ENCODE assay signal across 14 cellular contexts in genomic region chr2:227848586-227848985, GRCh38. TPM values are rescaled to one million over a fixed set of nuclear protein-coding genes. Genes with fewer than 3 reads are reported as not detected.
DNase-seq lines count a peak whose midpoint lies in the region; ATAC-seq and TF ChIP-seq lines count a peak whose summit lies in the region.
"Had no signal": no experiment of that assay in that cellular context is flagged by ENCODE, and none has a peak within 500 bp of the region (broad histone marks: within the 10 kb centered on the region; RNA-seq: fewer than 3 reads in every experiment).

No MANE protein-coding gene starts in this region.

- H3K27me3 ChIP-seq in suprapubic skin = no peaks in the 10 kb centered on the region

- peak overlapping the region; percentile 66 for H3K27ac Mint-ChIP-seq in activated CD8-positive, alpha-beta T cell treated with anti-CD3 and anti-CD28 coated beads for 36 hours

- TF ChIP-seq POLR2A in suprapubic skin (IDR thresholded peaks at IDR 0.05) = no peak

- peaks cover 3% of the 10 kb centered on the region for H3K4me1 ChIP-seq in suprapubic skin
- H3K4me1 ChIP-seq: heart right ventricle had no signal

- DNase-seq in activated T-cell treated with anti-CD3 and anti-CD28 coated beads, Interleukin-2, amount 50 U/mL, for 4 hours = no peak
- no peak for DNase-seq in activated T-cell treated with anti-CD3 and anti-CD28 coated beads, Interleukin-2, amount 50 U/mL, for 48 hours
- DNase-seq in activated CD8-positive, alpha-beta T cell treated with anti-CD3 and anti-CD28 coated beads for 36 hours = no peak
- DNase-seq in suprapubic skin (ENCODE audit: low spot score in 2 of 2) (no peak), NCI-H2227 treated with DMSO at 0.1 percent for 48 hours (lab: John Stamatoyannopoulos, UW) (no peak), Kasumi-1 (lab: John Stamatoyannopoulos, UW) (no peak), NCI-H1048 (lab: John Stamatoyannopoulos, UW) (no peak)
- DNase-seq: activated CD8-positive, alpha-beta memory T cell treated with anti-CD3 and anti-CD28 coated beads, Interleukin-2, amount 50 U/mL, for 48 hours; heart right ventricle; natural killer cell; NCI-H1694 treated with DMSO at 0.1 percent for 48 hours; SK-N-SH; stimulated activated CD4-positive, alpha-beta T cell treated with anti-CD3 and anti-CD28 coated beads, Interleukin-1b, Interleukin-23, amount 100 ng/mL, for 48 hours had no signal

- peaks cover 22% of the 10 kb centered on the region for H3K4me1 Mint-ChIP-seq in activated T-cell treated with anti-CD3 and anti-CD28 coated beads, Interleukin-2, amount 50 U/mL, for 4 hours (ENCODE audit: low read depth)
- H3K4me1 Mint-ChIP-seq in activated CD8-positive, alpha-beta T cell treated with anti-CD3 and anti-CD28 coated beads for 36 hours (ENCODE audit: low read depth) = no peaks in the 10 kb centered on the region

- no peaks in the 10 kb centered on the region for H3K9me3 Mint-ChIP-seq in activated T-cell treated with anti-CD3 and anti-CD28 coated beads, Interleukin-2, amount 50 U/mL, for 4 hours
- no peaks in the 10 kb centered on the region for H3K9me3 Mint-ChIP-seq in activated CD8-positive, alpha-beta T cell treated with anti-CD3 and anti-CD28 coated beads for 36 hours

- peak overlapping the region; percentile 40 for H3K4me3 Mint-ChIP-seq in activated T-cell treated with anti-CD3 and anti-CD28 coated beads, Interleukin-2, amount 50 U/mL, for 4 hours
- H3K4me3 Mint-ChIP-seq in activated CD8-positive, alpha-beta T cell treated with anti-CD3 and anti-CD28 coated beads for 36 hours = peak overlapping the region; percentile 47
- H3K4me3 Mint-ChIP-seq: natural killer cell had no signal

- no peaks in the 10 kb centered on the region for H3K36me3 ChIP-seq in suprapubic skin
- H3K36me3 ChIP-seq: heart right ventricle had no signal

- TF ChIP-seq CTCF in activated CD8-positive, alpha-beta T cell treated with anti-CD3 and anti-CD28 coated beads for 36 hours (IDR thresholded peaks at IDR 0.05) = no peak
- no peak for TF ChIP-seq CTCF in suprapubic skin (IDR thresholded peaks at IDR 0.05)

- H3K4me3 ChIP-seq in suprapubic skin = no peak overlapping the region
- H3K4me3 ChIP-seq: heart right ventricle had no signal

- whole genome bisulfite sequencing in suprapubic skin = 41% methylated on average over 4 of the region's 4 CpGs

- peak in 1 of 2 donors; percentile 78 for ATAC-seq in activated T-cell treated with anti-CD3 and anti-CD28 coated beads, Interleukin-2, amount 50 U/mL, for 4 hours
- ATAC-seq in HG02678 (IDR thresholded peaks at IDR 0.05; ENCODE audit: unreplicated experiment) = peak; percentile 63
- peak; percentile 64 for ATAC-seq in activated CD8-positive, alpha-beta T cell treated with anti-CD3 and anti-CD28 coated beads for 36 hours
- ATAC-seq: heart right ventricle had no signal

- no peaks in the 10 kb centered on the region for H3K9me3 ChIP-seq in suprapubic skin
- H3K9me3 ChIP-seq: heart right ventricle, SK-N-SH had no signal

- intact Hi-C loops in activated CD8-positive, alpha-beta T cell treated with anti-CD3 and anti-CD28 coated beads for 36 hours (cut with micrococcal nuclease) = no loop called here

- TF ChIP-seq EP300 in suprapubic skin (IDR thresholded peaks at IDR 0.05) = no peak

- peaks cover 2% of the 10 kb centered on the region for H3K27me3 Mint-ChIP-seq in activated T-cell treated with anti-CD3 and anti-CD28 coated beads, Interleukin-2, amount 50 U/mL, for 4 hours (ENCODE audit: low read depth)
- no peaks in the 10 kb centered on the region for H3K27me3 Mint-ChIP-seq in activated CD8-positive, alpha-beta T cell treated with anti-CD3 and anti-CD28 coated beads for 36 hours

- no peaks in the 10 kb centered on the region for H3K36me3 Mint-ChIP-seq in activated T-cell treated with anti-CD3 and anti-CD28 coated beads, Interleukin-2, amount 50 U/mL, for 4 hours (ENCODE audit: insufficient read depth)
- no peaks in the 10 kb centered on the region for H3K36me3 Mint-ChIP-seq in activated CD8-positive, alpha-beta T cell treated with anti-CD3 and anti-CD28 coated beads for 36 hours (ENCODE audit: low read depth)
- H3K36me3 Mint-ChIP-seq: natural killer cell had no signal

- POLR2A ChIA-PET in activated CD8-positive, alpha-beta T cell treated with anti-CD3 and anti-CD28 coated beads for 36 hours (lab: Charles Lee) = no interaction called here

- CTCF ChIA-PET in activated CD8-positive, alpha-beta T cell treated with anti-CD3 and anti-CD28 coated beads for 36 hours (lab: Charles Lee) = interaction anchor here (1.0 kb wide), 1 partner anchor 13 kb away, joined by 3 read pairs; no protein-coding TSS in a partner anchor

- H3K27ac ChIP-seq in suprapubic skin = peak overlapping the region; percentile 24
- H3K27ac ChIP-seq: heart right ventricle had no signal

RNA-seq across cellular contexts. Expression of gene DAW1, which starts 22.8 kb away (rescaled TPM):
- total RNA-seq in activated T-cell treated with anti-CD3 and anti-CD28 coated beads, Interleukin-2, amount 50 U/mL, for 4 hours = not detected
- total RNA-seq in activated CD8-positive, alpha-beta T cell treated with anti-CD3 and anti-CD28 coated beads for 36 hours = not detected
- total RNA-seq in suprapubic skin = 1 to 10 TPM in 1 of 4 donors, not detected in 3; 1.1 TPM
- total RNA-seq: natural killer cell had no signal

RNA-seq across cellular contexts. Expression of gene CCL20, which starts 34.9 kb away (rescaled TPM):
- 100 to 1,000 TPM in 2 of 3 donors, 10 to 100 TPM in 1; 23.1 to 141 (median 105) TPM for total RNA-seq in activated T-cell treated with anti-CD3 and anti-CD28 coated beads, Interleukin-2, amount 50 U/mL, for 4 hours
- total RNA-seq in activated CD8-positive, alpha-beta T cell treated with anti-CD3 and anti-CD28 coated beads for 36 hours = 1 to 10 TPM; 5.3 to 7.5 TPM
- total RNA-seq in suprapubic skin = 1 to 10 TPM in 2 of 4 donors, not detected in 2; 2.0 to 4.2 TPM
- total RNA-seq: heart right ventricle had no signal
